28 cellular contexts compared by ENCODE assay signal in genomic region chr22:21685164-21685513, GRCh38. TPM values are rescaled to one million over a fixed set of nuclear protein-coding genes. Genes with fewer than 3 reads are reported as not detected.
"Had no signal": no experiment of that assay in that cellular context is flagged by ENCODE, and none has a peak within 500 bp of the region (broad histone marks: within the 10 kb centered on the region; RNA-seq: fewer than 3 reads in every experiment).

No MANE protein-coding gene starts in this region.

- H3K27ac Mint-ChIP-seq: memory B cell, mesothelial cell of epicardium, type B pancreatic cell had no signal

- H3K4me1 Mint-ChIP-seq: mesothelial cell of epicardium had no signal

- H3K9me3 ChIP-seq: gastrocnemius medialis, heart right ventricle, left ventricle myocardium inferior, lower lobe of right lung, psoas muscle, spleen, suprapubic skin, thyroid gland had no signal

- H3K36me3 Mint-ChIP-seq: natural killer cell had no signal

- H3K4me1 ChIP-seq: gastrocnemius medialis, heart right ventricle, left ventricle myocardium inferior, lower lobe of right lung, psoas muscle, suprapubic skin had no signal

- H3K4me3 Mint-ChIP-seq: memory B cell, mesothelial cell of epicardium, natural killer cell, type B pancreatic cell had no signal

- FAIRE-seq: endometrium, keratinocyte, urothelium cell line had no signal

- H3K4me3 ChIP-seq: coronary artery, dorsolateral prefrontal cortex, gastrocnemius medialis, heart right ventricle, left ventricle myocardium inferior, lower lobe of right lung, psoas muscle, spleen, suprapubic skin, thyroid gland had no signal

- DNase-seq: dorsolateral prefrontal cortex; effector CD8-positive, alpha-beta T cell; gastrocnemius medialis; heart right ventricle; hypothalamus; left cardiac atrium; left ventricle myocardium inferior; lower lobe of right lung; natural killer cell; psoas muscle; retina; spleen; stimulated activated CD4-positive, alpha-beta T cell treated with anti-CD3 and anti-CD28 coated beads, Interleukin-15, amount 100 ng/mL, for 24 hours; stimulated activated CD4-positive, alpha-beta T cell treated with anti-CD3 and anti-CD28 coated beads, Interleukin-1b, Interleukin-23, amount 100 ng/mL, for 48 hours; stimulated activated CD4-positive, alpha-beta T cell treated with anti-CD3 and anti-CD28 coated beads, Interleukin-4, amount 100 ng/mL, for 24 hours; stimulated activated naive CD4-positive, alpha-beta T cell; thyroid gland had no signal

- H3K27me3 Mint-ChIP-seq: memory B cell, type B pancreatic cell had no signal

- H3K9me3 Mint-ChIP-seq: memory B cell, mesothelial cell of epicardium, natural killer cell, type B pancreatic cell had no signal

- H3K27ac ChIP-seq: coronary artery, dorsolateral prefrontal cortex, gastrocnemius medialis, heart right ventricle, left ventricle myocardium inferior, lower lobe of right lung, psoas muscle, spleen, suprapubic skin, thyroid gland had no signal

- H3K27me3 ChIP-seq: dorsolateral prefrontal cortex, gastrocnemius medialis, heart right ventricle, spleen, suprapubic skin, thyroid gland had no signal

- ATAC-seq: esophagus mucosa, gastrocnemius medialis, heart right ventricle, left cardiac atrium, lower lobe of right lung, natural killer cell, psoas muscle, sciatic nerve had no signal

RNA-seq across cellular contexts. Expression of gene CCDC116, which starts 52.6 kb away (rescaled TPM):
- total RNA-seq: esophagus mucosa, skeletal muscle tissue had no signal
